ENCODE assay signal across 16 cellular contexts in genomic region chr20:13915244-13915643, GRCh38.
"Had no signal": no experiment of that assay in that cellular context is flagged by ENCODE, and none has a peak within 500 bp of the region (broad histone marks: within the 10 kb centered on the region; RNA-seq: fewer than 3 reads in every experiment).

No MANE protein-coding gene starts in this region.

- DNase-seq: activated CD4-positive, alpha-beta T cell treated with anti-CD3 and anti-CD28 coated beads, Interleukin-2, amount 50 U/mL, for 4 hours; activated CD4-positive, CD25-positive, alpha-beta regulatory T cell treated with anti-CD3 and anti-CD28 coated beads, Interleukin-2, amount 50 U/mL, for 72 hours; activated CD8-positive, alpha-beta memory T cell treated with anti-CD3 and anti-CD28 coated beads, Interleukin-2, amount 10 ng/mL, durations not matched to agents 7 days and 5 days; activated gamma-delta T cell treated with Interleukin-2 at 50 U/mL for 16 hours; activated naive CD8-positive, alpha-beta T cell treated with anti-CD3 and anti-CD28 coated beads for 36 hours; activated T-cell treated with anti-CD3 and anti-CD28 coated beads, Interleukin-2, amount 50 U/mL, for 4 hours; endodermal cell; erythroblast; hippocampal formation; lower lobe of right lung; midbrain; stomach had no signal

- H3K27ac ChIP-seq: breast epithelium, lower lobe of right lung, parathyroid adenoma, skin epidermis, stomach had no signal

- H3K9me3 ChIP-seq: breast epithelium, lower lobe of right lung, stomach had no signal

- H3K4me3 ChIP-seq: breast epithelium, lower lobe of right lung, skin epidermis, stomach had no signal

- H3K9ac ChIP-seq: parathyroid adenoma had no signal

- H3K36me3 ChIP-seq: breast epithelium, lower lobe of right lung, stomach had no signal

- ATAC-seq: activated CD8-positive, alpha-beta memory T cell treated with anti-CD3 and anti-CD28 coated beads, Interleukin-2, amount 10 ng/mL, durations not matched to agents 7 days and 5 days; activated T-cell treated with anti-CD3 and anti-CD28 coated beads, Interleukin-2, amount 50 U/mL, for 4 hours; lower lobe of right lung had no signal

- FAIRE-seq: urothelium cell line had no signal

- H2AFZ ChIP-seq: parathyroid adenoma had no signal

- H3K27me3 ChIP-seq: breast epithelium, stomach had no signal

- H3K4me1 ChIP-seq: breast epithelium, lower lobe of right lung, parathyroid adenoma had no signal

- H3K79me2 ChIP-seq: parathyroid adenoma had no signal
